ENCODE assay signal across 35 cellular contexts in genomic region chr16:20344630-20345029, GRCh38. TPM values are rescaled to one million over a fixed set of nuclear protein-coding genes. Genes with fewer than 3 reads are reported as not detected.
"Had no signal": no experiment of that assay in that cellular context is flagged by ENCODE, and none has a peak within 500 bp of the region (broad histone marks: within the 10 kb centered on the region; RNA-seq: fewer than 3 reads in every experiment).

No MANE protein-coding gene starts in this region.

- H3K4me3 ChIP-seq: left lung, lung, ovary, right atrium auricular region, right lobe of liver, smooth muscle cell, tibial nerve, uterus had no signal

- H3K36me3 ChIP-seq: left lung, ovary, right atrium auricular region, right lobe of liver, tibial nerve, uterus had no signal

- H3K27me3 ChIP-seq: ovary, right atrium auricular region, right lobe of liver, tibial nerve, uterus had no signal

- H3K4me1 ChIP-seq: left lung, right atrium auricular region, right lobe of liver, tibial nerve, uterus had no signal

- FAIRE-seq: keratinocyte had no signal

- H3K4me1 Mint-ChIP-seq: mesothelial cell of epicardium; natural killer cell; nephron progenitor cell; stimulated activated memory B cell treated with anti-CD40 and anti-IgM and Interleukin-4, amounts not matched to agents 10 μg/mL and 1 μg/mL and 100 μg/mL, for 72 hours; stimulated activated naive CD8-positive, alpha-beta T cell treated with anti-CD3 and anti-CD28 coated beads, Interleukin-15, amount 100 ng/mL, for 72 hours had no signal

- H3K4me2 ChIP-seq: smooth muscle cell had no signal

- H3K27ac ChIP-seq: left lung, ovary, right atrium auricular region, right lobe of liver, tibial nerve, uterus had no signal

- H3K27me3 Mint-ChIP-seq: stimulated activated naive CD8-positive, alpha-beta T cell treated with anti-CD3 and anti-CD28 coated beads, Interleukin-15, amount 100 ng/mL, for 72 hours; type B pancreatic cell had no signal

- H3K36me3 Mint-ChIP-seq: mesothelial cell of epicardium; naive B cell; natural killer cell; stimulated activated memory B cell treated with anti-CD40 and anti-IgM and Interleukin-4, amounts not matched to agents 10 μg/mL and 1 μg/mL and 100 μg/mL, for 72 hours; type B pancreatic cell had no signal

- ATAC-seq: left colon; left lung; natural killer cell; right lobe of liver; stimulated activated memory B cell treated with anti-CD40 and anti-IgM and Interleukin-4, amounts not matched to agents 10 μg/mL and 1 μg/mL and 100 μg/mL, for 72 hours; stimulated activated naive CD8-positive, alpha-beta T cell treated with anti-CD3 and anti-CD28 coated beads, Interleukin-15, amount 100 ng/mL, for 72 hours had no signal

- H3K4me3 Mint-ChIP-seq: mesothelial cell of epicardium; naive B cell; natural killer cell; nephron progenitor cell; stimulated activated memory B cell treated with anti-CD40 and anti-IgM and Interleukin-4, amounts not matched to agents 10 μg/mL and 1 μg/mL and 100 μg/mL, for 72 hours; stimulated activated naive CD8-positive, alpha-beta T cell treated with anti-CD3 and anti-CD28 coated beads, Interleukin-15, amount 100 ng/mL, for 72 hours; type B pancreatic cell had no signal

- H3K9me3 Mint-ChIP-seq: mesothelial cell of epicardium; natural killer cell; nephron progenitor cell; stimulated activated naive CD8-positive, alpha-beta T cell treated with anti-CD3 and anti-CD28 coated beads, Interleukin-15, amount 100 ng/mL, for 72 hours; type B pancreatic cell had no signal

- H3K27ac Mint-ChIP-seq: mesothelial cell of epicardium; naive B cell; natural killer cell; nephron progenitor cell; progenitor cell of endocrine pancreas; stimulated activated memory B cell treated with anti-CD40 and anti-IgM and Interleukin-4, amounts not matched to agents 10 μg/mL and 1 μg/mL and 100 μg/mL, for 72 hours; stimulated activated naive CD8-positive, alpha-beta T cell treated with anti-CD3 and anti-CD28 coated beads, Interleukin-15, amount 100 ng/mL, for 72 hours; type B pancreatic cell had no signal

- H3K9me3 ChIP-seq: left lung, ovary, right atrium auricular region, right lobe of liver, tibial nerve, uterus had no signal

- DNase-seq: hippocampal formation; kidney glomerular epithelial cell; left colon; left lung; mesendoderm; naive B cell; natural killer cell; nephron progenitor cell; ovary; right lobe of liver; stimulated activated CD4-positive, alpha-beta T cell treated with anti-CD3 and anti-CD28 coated beads, Interleukin-1b, Interleukin-23, amount 100 ng/mL, for 48 hours; stimulated activated CD4-positive, alpha-beta T cell treated with anti-CD3 and anti-CD28 coated beads, Interleukin-2, amount 100 ng/mL, for 48 hours; stimulated activated CD4-positive, alpha-beta T cell treated with anti-CD3 and anti-CD28 coated beads, Interleukin-4, amount 100 ng/mL, for 4 hours; stimulated activated CD8-positive, alpha-beta memory T cell treated with anti-CD3 and anti-CD28 coated beads, Interleukin-4, amount 100 ng/mL, for 48 hours; stimulated activated naive CD4-positive, alpha-beta T cell treated with Interleukin-2 at 50 U/mL for 16 hours; stimulated activated naive CD8-positive, alpha-beta T cell treated with anti-CD3 and anti-CD28 coated beads, Interleukin-15, amount 100 ng/mL, for 72 hours; substantia nigra; uterus had no signal

RNA-seq across cellular contexts. Expression of gene UMOD, which starts 7.9 kb away (rescaled TPM):
- total RNA-seq: left colon, left lung, liver, lung, mesothelial cell of epicardium, mononuclear cell, natural killer cell, omental fat pad, ovary, progenitor cell of endocrine pancreas, pulmonary artery endothelial cell, renal cortical epithelial cell, right atrium auricular region, right lobe of liver, skeletal muscle tissue, smooth muscle cell, temporal lobe, tibial nerve, ureter, uterus had no signal
- polyA plus RNA-seq: keratinocyte, liver, lung, ovary, smooth muscle cell had no signal

RNA-seq across cellular contexts. Expression of gene GP2, which starts 17.3 kb away (rescaled TPM):
- total RNA-seq: left lung, mesothelial cell of epicardium, mononuclear cell, natural killer cell, pulmonary artery endothelial cell, renal cortical epithelial cell, right atrium auricular region, skeletal muscle tissue, smooth muscle cell, temporal lobe, uterus had no signal
- polyA plus RNA-seq: keratinocyte, ovary, smooth muscle cell had no signal

RNA-seq across cellular contexts. Expression of gene PDILT, which starts 59.9 kb away (rescaled TPM):
- total RNA-seq: left colon, left lung, liver, lung, mesothelial cell of epicardium, mononuclear cell, natural killer cell, omental fat pad, ovary, progenitor cell of endocrine pancreas, pulmonary artery endothelial cell, renal cortical epithelial cell, right atrium auricular region, right lobe of liver, skeletal muscle tissue, smooth muscle cell, temporal lobe, tibial nerve, ureter, uterus had no signal
- polyA plus RNA-seq: keratinocyte, liver, lung, ovary, smooth muscle cell had no signal
